23 cellular contexts compared by ENCODE assay signal in the genomic region with DNA sequence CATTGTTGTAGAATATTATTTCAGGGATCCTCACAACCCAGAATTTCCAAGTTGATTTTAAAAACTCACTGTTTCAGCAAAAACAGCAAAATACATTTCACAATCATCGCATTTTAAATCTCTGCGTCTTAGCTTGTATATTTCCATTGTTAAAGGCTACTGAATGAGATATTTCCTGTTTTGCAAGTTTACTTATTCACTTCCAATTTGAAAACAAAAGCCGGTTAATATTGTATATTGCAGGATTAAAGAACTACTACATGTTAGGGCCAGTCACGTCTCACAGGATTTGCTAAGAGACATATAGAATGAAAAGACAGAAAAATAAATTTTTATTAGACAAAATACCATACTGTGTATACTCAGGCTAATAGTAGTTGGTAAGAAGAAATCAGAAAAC.
"Had no signal": no experiment of that assay in that cellular context is flagged by ENCODE, and none has a peak within 500 bp of the region (broad histone marks: within the 10 kb centered on the region; RNA-seq: fewer than 3 reads in every experiment).

No MANE protein-coding gene starts in this region.

- H3K4me1 ChIP-seq: esophagus squamous epithelium, gastrocnemius medialis, left ventricle myocardium inferior, neural progenitor cell, right atrium auricular region, sigmoid colon, stomach had no signal

- H3K4me3 ChIP-seq: dorsolateral prefrontal cortex, esophagus squamous epithelium, gastrocnemius medialis, left ventricle myocardium inferior, lung, neural progenitor cell, ovary, right atrium auricular region, sigmoid colon, skin epidermis, stomach, thoracic aorta had no signal

- DNase-seq: cortex of kidney; dorsolateral prefrontal cortex; effector CD8-positive, alpha-beta T cell; esophagus squamous epithelium; gastrocnemius medialis; islet precursor cell; left ventricle myocardium inferior; mesenchymal stem cell; midbrain; nucleus accumbens; ovary; sigmoid colon; stimulated activated CD4-positive, alpha-beta T cell treated with anti-CD3 and anti-CD28 coated beads, Interleukin-12 subunit alpha, Interleukin-12 subunit beta, amount 100 ng/mL, for 4 hours; stimulated activated naive CD4-positive, alpha-beta T cell; stomach; substantia nigra; trophoblast cell had no signal

- ATAC-seq: gastrocnemius medialis; natural killer cell treated with Interleukin-12 subunit alpha and Interleukin-12 subunit beta and Interleukin-15 and Interleukin-18, amount 100 ng/mL, for 72 hours had no signal

- H3K27ac ChIP-seq: dorsolateral prefrontal cortex, gastrocnemius medialis, left ventricle myocardium inferior, neural progenitor cell, ovary, right atrium auricular region, sigmoid colon, skin epidermis, stomach, thoracic aorta had no signal

- H3K9me3 ChIP-seq: gastrocnemius medialis, ovary, right atrium auricular region, sigmoid colon, thoracic aorta had no signal

- H3K36me3 ChIP-seq: esophagus squamous epithelium, gastrocnemius medialis, left ventricle myocardium inferior, neural progenitor cell, ovary, right atrium auricular region, sigmoid colon, stomach, thoracic aorta had no signal

- H3K27me3 ChIP-seq: dorsolateral prefrontal cortex, esophagus squamous epithelium, gastrocnemius medialis, neural progenitor cell, ovary, right atrium auricular region, sigmoid colon, stomach had no signal
